In the genomic region with DNA sequence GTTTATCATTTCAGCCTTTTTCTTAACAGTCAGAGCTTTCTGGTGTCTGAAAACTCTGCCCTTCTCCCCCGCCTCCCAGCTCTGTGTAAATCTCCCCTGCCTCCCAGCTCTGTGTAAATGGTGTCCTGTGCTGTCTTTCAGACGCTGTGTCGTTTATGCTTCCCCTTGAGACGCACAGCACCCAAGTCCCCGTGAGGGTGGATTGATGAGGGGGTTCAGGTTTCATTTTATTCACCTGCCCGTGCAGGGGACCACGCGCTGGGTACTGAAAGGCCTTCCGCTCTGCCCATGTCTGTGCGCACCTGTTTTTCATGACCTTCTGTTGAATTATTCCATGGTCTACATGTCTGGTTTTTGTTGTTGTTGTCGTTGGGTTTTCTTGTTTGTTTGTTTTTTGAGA, we compare ENCODE assay signal across 18 cellular contexts.
"Had no signal": no experiment of that assay in that cellular context is flagged by ENCODE, and none has a peak within 500 bp of the region (broad histone marks: within the 10 kb centered on the region; RNA-seq: fewer than 3 reads in every experiment).

No MANE protein-coding gene starts in this region.

- H3K4me3 Mint-ChIP-seq: activated CD8-positive, alpha-beta T cell treated with anti-CD3 and anti-CD28 coated beads, Interleukin-2, amount 10 ng/mL, durations not matched to agents 7 days and 5 days; activated naive CD4-positive, alpha-beta T cell treated with anti-CD3 and anti-CD28 coated beads for 36 hours; mesothelial cell of epicardium; neural progenitor cell had no signal

- H3K36me3 ChIP-seq: adrenal gland, gastroesophageal sphincter, neural progenitor cell, ovary, tibial artery, vagina, WERI-Rb-1 had no signal

- DNase-seq: activated CD4-positive, alpha-beta T cell treated with anti-CD3 and anti-CD28 coated beads for 48 hours; activated CD8-positive, alpha-beta memory T cell treated with anti-CD3 and anti-CD28 coated beads, Interleukin-2, amount 50 U/mL, for 48 hours; activated CD8-positive, alpha-beta T cell treated with anti-CD3 and anti-CD28 coated beads, Interleukin-2, amount 10 ng/mL, durations not matched to agents 7 days and 5 days; activated naive CD4-positive, alpha-beta T cell treated with anti-CD3 and anti-CD28 coated beads for 36 hours; adrenal gland; central memory CD4-positive, alpha-beta T cell; cortex of kidney; effector memory CD4-positive, alpha-beta T cell; stimulated activated CD4-positive, alpha-beta T cell treated with anti-CD3 and anti-CD28 coated beads, Interleukin-15, amount 100 ng/mL, for 24 hours; stimulated activated CD4-positive, alpha-beta T cell treated with anti-CD3 and anti-CD28 coated beads, Interleukin-4, amount 100 ng/mL, for 24 hours; WERI-Rb-1 had no signal

- H3K4me3 ChIP-seq: adrenal gland, gastroesophageal sphincter, neural progenitor cell, ovary, tibial artery, vagina had no signal

- H3K27ac ChIP-seq: adrenal gland, epithelial cell of prostate, gastroesophageal sphincter, neural progenitor cell, ovary, tibial artery, vagina, WERI-Rb-1 had no signal

- H3K36me3 Mint-ChIP-seq: mesothelial cell of epicardium, neural progenitor cell had no signal

- H3K9me3 Mint-ChIP-seq: activated naive CD4-positive, alpha-beta T cell treated with anti-CD3 and anti-CD28 coated beads for 36 hours; mesothelial cell of epicardium; neural progenitor cell had no signal

- H3K9me3 ChIP-seq: adrenal gland, gastroesophageal sphincter, ovary, tibial artery, vagina had no signal

- H3K4me1 ChIP-seq: tibial artery had no signal

- H3K27ac Mint-ChIP-seq: activated CD8-positive, alpha-beta T cell treated with anti-CD3 and anti-CD28 coated beads, Interleukin-2, amount 10 ng/mL, durations not matched to agents 7 days and 5 days; activated naive CD4-positive, alpha-beta T cell treated with anti-CD3 and anti-CD28 coated beads for 36 hours; mesothelial cell of epicardium; neural progenitor cell had no signal

- H3K27me3 ChIP-seq: adrenal gland, neural progenitor cell, ovary, vagina had no signal

- ATAC-seq: activated CD8-positive, alpha-beta T cell treated with anti-CD3 and anti-CD28 coated beads, Interleukin-2, amount 10 ng/mL, durations not matched to agents 7 days and 5 days; gastroesophageal sphincter had no signal
